In the genomic region with DNA sequence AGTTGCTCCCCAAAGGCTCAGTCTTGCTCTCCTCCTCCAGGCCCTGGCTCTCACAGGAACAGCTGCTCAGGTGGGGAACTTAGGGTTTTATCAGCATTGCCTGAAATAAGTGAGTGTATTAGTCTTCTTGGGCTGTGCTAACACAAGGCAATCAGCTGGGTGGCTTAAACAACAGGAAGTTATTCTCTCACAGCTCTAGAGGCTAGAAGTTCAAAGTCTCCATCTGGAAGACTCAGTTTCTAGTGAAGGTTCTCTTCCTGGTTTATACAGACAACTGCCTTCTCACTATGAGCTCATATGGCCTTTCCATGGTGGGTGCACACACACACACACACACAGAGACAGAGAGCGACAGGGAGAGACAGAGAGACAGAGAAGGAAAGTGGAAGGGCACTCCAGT, we compare ENCODE assay signal across 1 cellular context.
TF ChIP-seq lines count a peak whose summit lies in the region.

No MANE protein-coding gene starts in this region.

TF ChIP-seq in GM23338, 12 proteins besides CTCF, POLR2A, EP300 and RAD21 (continued from another document):
- TF ChIP-seq, protein P1, sequence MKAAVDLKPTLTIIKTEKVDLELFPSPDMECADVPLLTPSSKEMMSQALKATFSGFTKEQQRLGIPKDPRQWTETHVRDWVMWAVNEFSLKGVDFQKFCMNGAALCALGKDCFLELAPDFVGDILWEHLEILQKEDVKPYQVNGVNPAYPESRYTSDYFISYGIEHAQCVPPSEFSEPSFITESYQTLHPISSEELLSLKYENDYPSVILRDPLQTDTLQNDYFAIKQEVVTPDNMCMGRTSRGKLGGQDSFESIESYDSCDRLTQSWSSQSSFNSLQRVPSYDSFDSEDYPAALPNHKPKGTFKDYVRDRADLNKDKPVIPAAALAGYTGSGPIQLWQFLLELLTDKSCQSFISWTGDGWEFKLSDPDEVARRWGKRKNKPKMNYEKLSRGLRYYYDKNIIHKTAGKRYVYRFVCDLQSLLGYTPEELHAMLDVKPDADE (IDR thresholded peaks at IDR 0.05): no peak
- no peak for TF ChIP-seq POLR2AphosphoS5 (IDR thresholded peaks at IDR 0.05; ENCODE audit: low read depth)
- TF ChIP-seq, protein P2, sequence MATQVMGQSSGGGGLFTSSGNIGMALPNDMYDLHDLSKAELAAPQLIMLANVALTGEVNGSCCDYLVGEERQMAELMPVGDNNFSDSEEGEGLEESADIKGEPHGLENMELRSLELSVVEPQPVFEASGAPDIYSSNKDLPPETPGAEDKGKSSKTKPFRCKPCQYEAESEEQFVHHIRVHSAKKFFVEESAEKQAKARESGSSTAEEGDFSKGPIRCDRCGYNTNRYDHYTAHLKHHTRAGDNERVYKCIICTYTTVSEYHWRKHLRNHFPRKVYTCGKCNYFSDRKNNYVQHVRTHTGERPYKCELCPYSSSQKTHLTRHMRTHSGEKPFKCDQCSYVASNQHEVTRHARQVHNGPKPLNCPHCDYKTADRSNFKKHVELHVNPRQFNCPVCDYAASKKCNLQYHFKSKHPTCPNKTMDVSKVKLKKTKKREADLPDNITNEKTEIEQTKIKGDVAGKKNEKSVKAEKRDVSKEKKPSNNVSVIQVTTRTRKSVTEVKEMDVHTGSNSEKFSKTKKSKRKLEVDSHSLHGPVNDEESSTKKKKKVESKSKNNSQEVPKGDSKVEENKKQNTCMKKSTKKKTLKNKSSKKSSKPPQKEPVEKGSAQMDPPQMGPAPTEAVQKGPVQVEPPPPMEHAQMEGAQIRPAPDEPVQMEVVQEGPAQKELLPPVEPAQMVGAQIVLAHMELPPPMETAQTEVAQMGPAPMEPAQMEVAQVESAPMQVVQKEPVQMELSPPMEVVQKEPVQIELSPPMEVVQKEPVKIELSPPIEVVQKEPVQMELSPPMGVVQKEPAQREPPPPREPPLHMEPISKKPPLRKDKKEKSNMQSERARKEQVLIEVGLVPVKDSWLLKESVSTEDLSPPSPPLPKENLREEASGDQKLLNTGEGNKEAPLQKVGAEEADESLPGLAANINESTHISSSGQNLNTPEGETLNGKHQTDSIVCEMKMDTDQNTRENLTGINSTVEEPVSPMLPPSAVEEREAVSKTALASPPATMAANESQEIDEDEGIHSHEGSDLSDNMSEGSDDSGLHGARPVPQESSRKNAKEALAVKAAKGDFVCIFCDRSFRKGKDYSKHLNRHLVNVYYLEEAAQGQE (IDR thresholded peaks at IDR 0.05; ENCODE audit: unreplicated experiment): no peak
- TF ChIP-seq JUNB (IDR thresholded peaks at IDR 0.05; ENCODE audit: unreplicated experiment): no peak
- TF ChIP-seq EZH2phosphoT487 (IDR thresholded peaks at IDR 0.05; ENCODE audit: unreplicated experiment): no peak
- TF ChIP-seq NANOG (IDR thresholded peaks at IDR 0.05; ENCODE audit: borderline replicate concordance): no peak
